3 cellular contexts compared by ENCODE assay signal in genomic region chr14:36974985-36975384, GRCh38.
TF ChIP-seq lines count a peak whose summit lies in the region.

No MANE protein-coding gene starts in this region.

TF ChIP-seq in A549, 52 proteins besides CTCF, POLR2A, EP300 and RAD21:
- TF ChIP-seq GATA3 (IDR thresholded peaks at IDR 0.05; ENCODE audit: borderline replicate concordance) (no peak), EHF (CRISPR knock-in tag; IDR thresholded peaks at IDR 0.05) (no peak), MYC (IDR thresholded peaks at IDR 0.05; ENCODE audit: borderline replicate concordance, low read length) (no peak), JUN (IDR thresholded peaks at IDR 0.05) (no peak), EHMT2 (IDR thresholded peaks at IDR 0.05; ENCODE audit: low read depth) (no peak)

TF ChIP-seq in IMR-90, 13 proteins besides CTCF, POLR2A, EP300 and RAD21:
- TF ChIP-seq NFE2L2 (IDR thresholded peaks at IDR 0.05; ENCODE audit: low read depth, low read length) (no peak), CEBPB (IDR thresholded peaks at IDR 0.05; ENCODE audit: low read depth, low read length) (no peak), MAZ (IDR thresholded peaks at IDR 0.05; ENCODE audit: borderline replicate concordance, low read depth, low read length) (no peak), CHD1 (IDR thresholded peaks at IDR 0.05; ENCODE audit: low read depth, low read length) (no peak), RFX5 (IDR thresholded peaks at IDR 0.05; ENCODE audit: low read depth, low read length) (no peak), USF2 (IDR thresholded peaks at IDR 0.05; ENCODE audit: low read depth, low read length) (no peak), MAFK (IDR thresholded peaks at IDR 0.05; ENCODE audit: low read depth, low read length) (no peak), MXI1 (IDR thresholded peaks at IDR 0.05; ENCODE audit: borderline replicate concordance, low read depth, low read length) (no peak), FOS (IDR thresholded peaks at IDR 0.05; ENCODE audit: low read depth, low read length) (no peak), ELK1 (IDR thresholded peaks at IDR 0.05; ENCODE audit: borderline replicate concordance, low read depth, low read length) (no peak), BHLHE40 (IDR thresholded peaks at IDR 0.05; ENCODE audit: low read depth, low read length) (no peak), SMC3 (IDR thresholded peaks at IDR 0.05; ENCODE audit: low read depth, low read length) (no peak), RCOR1 (IDR thresholded peaks at IDR 0.05; ENCODE audit: insufficient replicate concordance, low read length) (no peak)
TF ChIP-seq in IMR-90: peak in this region for 0.

TF ChIP-seq in K562, 482 proteins besides CTCF, POLR2A, EP300 and RAD21:
- TF ChIP-seq PKNOX1 (IDR thresholded peaks at IDR 0.05) (peak; percentile 58), ZNF444 (CRISPR knock-in tag; IDR thresholded peaks at IDR 0.05) (no peak)
TF ChIP-seq in K562: peak in this region for 1.
